ENCODE assay signal across 17 cellular contexts in the genomic region with DNA sequence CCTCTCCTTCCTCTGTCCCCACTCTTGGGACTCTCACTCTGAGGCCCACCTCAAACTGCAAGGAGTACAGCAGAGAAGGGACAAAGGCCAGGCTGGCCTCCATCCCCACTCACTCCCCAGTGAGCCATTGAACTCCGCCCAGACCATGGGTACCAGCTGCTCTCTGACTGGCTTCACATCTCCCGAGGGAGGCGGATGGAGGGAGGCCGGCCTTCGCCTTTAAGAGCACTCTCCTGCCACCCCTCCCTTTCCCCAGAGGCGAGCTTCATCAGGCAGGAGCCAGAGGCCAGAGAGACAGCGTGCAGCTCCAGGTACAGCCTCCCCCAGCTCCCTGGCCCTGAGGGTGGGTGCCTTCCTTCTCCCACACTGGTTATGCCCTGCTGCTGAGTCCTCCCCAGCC. TPM values are rescaled to one million over a fixed set of nuclear protein-coding genes. Genes with fewer than 3 reads are reported as not detected.
DNase-seq lines count a peak whose midpoint lies in the region; ATAC-seq lines count a peak whose summit lies in the region.
"Had no signal": no experiment of that assay in that cellular context is flagged by ENCODE, and none has a peak within 500 bp of the region (broad histone marks: within the 10 kb centered on the region; RNA-seq: fewer than 3 reads in every experiment).

No MANE protein-coding gene starts in this region.

- H3K23ac ChIP-seq in neuronal stem cell (ENCODE audit: low read depth, low read length, poor library complexity) = no peak overlapping the region

- no peaks in the 10 kb centered on the region for H3K9me3 ChIP-seq in neuronal stem cell (replicated peaks in 1 of 2; ENCODE audit: control insufficient read depth in 2 of 2, insufficient read depth in 1 of 2, low read depth in 1 of 2, low read length in 2 of 2)
- H3K9me3 ChIP-seq: uterus had no signal

- peaks cover 0 to 53% (median 0%) of the 10 kb centered on the region in 3 experiments for H3K27me3 ChIP-seq in neuronal stem cell (ENCODE audit: control insufficient read depth in 3 of 3, insufficient read depth in 3 of 3, low read depth in 1 of 3, low read length in 3 of 3)
- H3K27me3 ChIP-seq: uterus had no signal

- no peak overlapping the region for H3K14ac ChIP-seq in neuronal stem cell (ENCODE audit: low read length)

- H4K8ac ChIP-seq in neuronal stem cell (ENCODE audit: low read depth, low read length) = no peak overlapping the region

- H2AFZ ChIP-seq in neuronal stem cell (ENCODE audit: low read length) = no peak overlapping the region

- no peak overlapping the region for H3K4me2 ChIP-seq in neuronal stem cell (ENCODE audit: insufficient read depth, low read length, poor library complexity, severe bottlenecking)

- no peak overlapping the region for H4K91ac ChIP-seq in neuronal stem cell (ENCODE audit: low read depth, low read length, poor library complexity)

- H3K9ac ChIP-seq in neuronal stem cell (ENCODE audit: low read depth, low read length, poor library complexity) = no peak overlapping the region

- H3K79me1 ChIP-seq in neuronal stem cell (ENCODE audit: low read depth, low read length) = peaks cover 2% of the 10 kb centered on the region

- H3K36me3 ChIP-seq in neuronal stem cell (replicated peaks in 1 of 2; ENCODE audit: control insufficient read depth in 2 of 2, insufficient read depth in 2 of 2, low read length in 2 of 2) (no peaks in the 10 kb centered on the region), urinary bladder (ENCODE audit: insufficient read depth) (no peaks in the 10 kb centered on the region)
- H3K36me3 ChIP-seq: uterus had no signal

- ATAC-seq in HG02884 (IDR thresholded peaks at IDR 0.05; ENCODE audit: unreplicated experiment) = no peak
- ATAC-seq: foreskin keratinocyte had no signal

- H2AK5ac ChIP-seq in neuronal stem cell (ENCODE audit: low read depth, low read length) = peak overlapping the region; percentile 2

- H2BK15ac ChIP-seq in neuronal stem cell (ENCODE audit: low read length) = peak overlapping the region; percentile 27

- H3K4me1 ChIP-seq in neuronal stem cell (ENCODE audit: control insufficient read depth in 2 of 2, insufficient read depth in 1 of 2, low read depth in 1 of 2, low read length in 2 of 2) (peaks cover 21 to 28% of the 10 kb centered on the region in 2 donors), urinary bladder (ENCODE audit: insufficient read depth) (no peaks in the 10 kb centered on the region)
- H3K4me1 ChIP-seq: foreskin keratinocyte, uterus had no signal

- H2BK5ac ChIP-seq in neuronal stem cell (ENCODE audit: low read length) = no peak overlapping the region

- H2BK120ac ChIP-seq in neuronal stem cell (ENCODE audit: low read depth, low read length) = no peak overlapping the region

- no CpG with 5 or more reads among the region's 7 CpGs for whole genome bisulfite sequencing in neuronal stem cell (ENCODE audit: extremely low coverage in 2 of 2, insufficient read length in 2 of 2, insufficient replicate concordance in 1 of 2), 2 donors
- 90% methylated on average over 7 of the region's 7 CpGs for WGBS in urinary bladder

- H3K4me3 ChIP-seq in neuronal stem cell (ENCODE audit: low read length in 2 of 2) (no peak overlapping the region), urinary bladder (ENCODE audit: low read depth, low read length) (no peak overlapping the region)
- H3K4me3 ChIP-seq: uterus had no signal

- H3K18ac ChIP-seq in neuronal stem cell (ENCODE audit: low read length) = no peak overlapping the region

- H3K4ac ChIP-seq in neuronal stem cell (ENCODE audit: low read length) = no peak overlapping the region

- peak; percentile 39 for DNase-seq in NCI-H82 (lab: John Stamatoyannopoulos, UW)
- no peak for DNase-seq in NCI-H82 treated with DMSO at 0.1 percent for 48 hours (lab: John Stamatoyannopoulos, UW; ENCODE audit: unreplicated experiment)
- DNase-seq in globus pallidus (ENCODE audit: low spot score) = peak; percentile 86
- DNase-seq in neuronal stem cell (ENCODE audit: low spot score) = no peak
- DNase-seq in stimulated activated CD4-positive, alpha-beta T cell treated with anti-CD3 and anti-CD28 coated beads, Interleukin-4, amount 100 ng/mL, for 24 hours = no peak
- no peak for DNase-seq in NCI-H2227 (lab: John Stamatoyannopoulos, UW; ENCODE audit: unreplicated experiment)
- DNase-seq: activated CD4-positive, CD25-positive, alpha-beta regulatory T cell treated with anti-CD3 and anti-CD28 coated beads, Interleukin-2, amount 50 U/mL, for 72 hours; foreskin keratinocyte; NCI-H446; stimulated activated CD4-positive, alpha-beta T cell treated with anti-CD3 and anti-CD28 coated beads, Interleukin-1b, Interleukin-23, amount 100 ng/mL, for 48 hours; uterus had no signal

- H2BK12ac ChIP-seq in neuronal stem cell (ENCODE audit: low read length) = no peak overlapping the region

- no peak overlapping the region for H3K27ac ChIP-seq in neuronal stem cell (replicated peaks; ENCODE audit: low read length)
- peak overlapping the region; percentile 15 for H3K27ac ChIP-seq in urinary bladder (ENCODE audit: low read depth)
- H3K27ac ChIP-seq: foreskin keratinocyte had no signal

RNA-seq across cellular contexts. Expression of gene LDB3, which starts 1.8 kb away (rescaled TPM):
- polyA plus RNA-seq in neuronal stem cell (2013, experiment 1 of 2) = 0.08 TPM
- 0.11 TPM for polyA plus RNA-seq in neuronal stem cell (2013, experiment 2 of 2)
- 7.1 TPM for total RNA-seq in urinary bladder
- polyA plus RNA-seq in urinary bladder = 8.2 TPM
- total RNA-seq: foreskin keratinocyte; T-helper 1 cell treated with Interleukin-12 subunit alpha and Interleukin-12 subunit beta and Interleukin-4 antibody, amounts not matched to agents 30 ng/mL and 1 ng/mL, for 36 hours had no signal
- polyA plus RNA-seq: foreskin keratinocyte had no signal

RNA-seq across cellular contexts. Expression of gene OPN4, which starts 12.2 kb away (rescaled TPM):
- not detected for polyA plus RNA-seq in neuronal stem cell (2013, experiment 1 of 2)
- polyA plus RNA-seq in neuronal stem cell (2013, experiment 2 of 2) = not detected
- not detected for total RNA-seq in urinary bladder
- polyA plus RNA-seq in urinary bladder = 0.13 TPM
- total RNA-seq: foreskin keratinocyte; mesothelial cell of epicardium; posterior vena cava; T-helper 1 cell treated with Interleukin-12 subunit alpha and Interleukin-12 subunit beta and Interleukin-4 antibody, amounts not matched to agents 30 ng/mL and 1 ng/mL, for 36 hours; uterus had no signal
- polyA plus RNA-seq: AG04450, foreskin keratinocyte had no signal

Comparison
In these comparisons a context has a peak if more than half of its experiments do, and no peak if none do; other contexts are left out.
1. DNase-seq: peak in NCI-H82 (single experiment) and globus pallidus (single experiment); none in NCI-H82 treated with DMSO at 0.1 percent for 48 hours (single experiment), neuronal stem cell (single experiment), stimulated activated CD4-positive, alpha-beta T cell treated with anti-CD3 and anti-CD28 coated beads, Interleukin-4, amount 100 ng/mL, for 24 hours (single experiment) and NCI-H2227 (single experiment).